ENCODE assay signal across 8 cellular contexts in the genomic region with DNA sequence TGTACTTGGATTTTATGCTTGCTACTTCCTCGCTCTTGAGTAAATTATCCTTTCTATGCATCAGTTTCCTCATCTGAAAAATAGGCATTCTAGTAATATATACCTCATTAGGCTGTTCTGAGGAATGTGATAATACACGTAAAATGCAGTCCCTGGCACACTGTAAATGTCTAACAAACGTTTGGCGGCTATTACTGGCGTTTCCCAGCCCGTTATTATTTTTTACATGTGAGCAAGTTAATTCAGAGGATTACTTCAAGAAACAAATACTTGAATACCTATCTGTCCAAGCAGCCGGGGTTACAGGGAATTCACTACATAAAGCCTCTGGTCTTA. TPM values are rescaled to one million over a fixed set of nuclear protein-coding genes. Genes with fewer than 3 reads are reported as not detected.
DNase-seq lines count a peak whose midpoint lies in the region; ATAC-seq and TF ChIP-seq lines count a peak whose summit lies in the region.

No MANE protein-coding gene starts in this region.

- DNase-seq in Calu3 = no peak
- no peak for DNase-seq in SJCRH30
- no peak for DNase-seq in esophagus muscularis mucosa (ENCODE audit: extremely low spot score)
- DNase-seq in hepatic stellate cell (ENCODE audit: low spot score) = no peak

- TSS peak; percentile 91 for BruUV-seq in Calu3 (replicated peaks; lab: Mats Ljungman, UMichigan)

- peak overlapping the region; percentile 61 for H3K9ac ChIP-seq in parathyroid adenoma

- H3K4me1 ChIP-seq in SJCRH30 (peaks cover 7% of the 10 kb centered on the region), esophagus muscularis mucosa (peaks cover 20 to 29% (median 26%) of the 10 kb centered on the region in 4 donors), parathyroid adenoma (peaks cover 6% of the 10 kb centered on the region)

- 4% methylated on average over 7 of the region's 7 CpGs for WGBS in esophagus muscularis mucosa

- no peaks in the 10 kb centered on the region for H3K9me3 Mint-ChIP-seq in Calu3 (ENCODE audit: low read depth, unreplicated experiment)

- H3K27me3 ChIP-seq in SJCRH30 (no peaks in the 10 kb centered on the region), esophagus muscularis mucosa (no peaks in the 10 kb centered on the region), parathyroid adenoma (ENCODE audit: control insufficient read depth, insufficient read depth, low read length) (no peaks in the 10 kb centered on the region)

- no peaks in the 10 kb centered on the region for H3K27me3 Mint-ChIP-seq in Calu3 (ENCODE audit: unreplicated experiment)

- TF ChIP-seq POLR2A in esophagus muscularis mucosa (IDR thresholded peaks at IDR 0.05; ENCODE audit: low read depth) = no peak

- peak overlapping the region; percentile 99 for H3K27ac ChIP-seq in SJCRH30
- peak overlapping the region; percentile 90 to 95 (median 92) for H3K27ac ChIP-seq in esophagus muscularis mucosa (replicated peaks in 1 of 4)
- H3K27ac ChIP-seq in parathyroid adenoma = peak overlapping the region; percentile 98

- H3K4me2 ChIP-seq in parathyroid adenoma (ENCODE audit: low read length) = peak overlapping the region; percentile 93

- ATAC-seq in GM19463 (IDR thresholded peaks at IDR 0.05; ENCODE audit: unreplicated experiment) = no peak
- ATAC-seq in HG02840 (IDR thresholded peaks at IDR 0.05; ENCODE audit: low FRiP score, unreplicated experiment) = no peak
- no peak for ATAC-seq in HG02610 (IDR thresholded peaks at IDR 0.05; ENCODE audit: unreplicated experiment)

- peaks cover 7% of the 10 kb centered on the region for H3K79me2 ChIP-seq in parathyroid adenoma

- H3K27ac Mint-ChIP-seq in Calu3 (ENCODE audit: unreplicated experiment) = peak overlapping the region; percentile 99

- TF ChIP-seq EP300 in esophagus muscularis mucosa (IDR thresholded peaks at IDR 0.05) = no peak

- H3K4me3 ChIP-seq in SJCRH30 (peak overlapping the region; percentile 95), esophagus muscularis mucosa (peak overlapping the region; percentile 79 to 93 (median 87)), parathyroid adenoma (ENCODE audit: low read depth, low read length) (peak overlapping the region; percentile 91)

- CTCF ChIA-PET in Calu3 (lab: Charles Lee) = interaction anchor here (1.5 kb wide), 1 partner anchor 43 kb away, joined by 3 read pairs; no protein-coding TSS in a partner anchor

- H3K4me1 Mint-ChIP-seq in Calu3 (ENCODE audit: low read depth, unreplicated experiment) = peaks cover 8% of the 10 kb centered on the region

- peak overlapping the region; percentile 100 for H2AFZ ChIP-seq in parathyroid adenoma

- H3K36me3 Mint-ChIP-seq in Calu3 (ENCODE audit: insufficient read depth, unreplicated experiment) = peaks cover 23% of the 10 kb centered on the region

- TF ChIP-seq CTCF in Calu3 (IDR thresholded peaks at IDR 0.05; ENCODE audit: unreplicated experiment) (no peak), esophagus muscularis mucosa (IDR thresholded peaks at IDR 0.05) (no peak), parathyroid adenoma (IDR thresholded peaks at IDR 0.05) (no peak)

- intact Hi-C loops in Calu3 (cut with micrococcal nuclease; ENCODE audit: unreplicated experiment) = no loop called here
- intact Hi-C loops in esophagus muscularis mucosa (cut with DNase I) = loop anchor here (10.0 kb wide), 1 partner anchor 858 kb away; a partner anchor contains a TSS

- peak overlapping the region; percentile 80 for H3K4me3 Mint-ChIP-seq in Calu3 (ENCODE audit: low read depth, unreplicated experiment)

- peaks cover 27% of the 10 kb centered on the region for H3K36me3 ChIP-seq in SJCRH30
- peaks cover 17 to 29% (median 22%) of the 10 kb centered on the region in 4 donors for H3K36me3 ChIP-seq in esophagus muscularis mucosa
- no peaks in the 10 kb centered on the region for H3K36me3 ChIP-seq in parathyroid adenoma (ENCODE audit: control insufficient read depth, insufficient read depth, low read length)

- H3K9me3 ChIP-seq in SJCRH30 (replicated peaks) (no peaks in the 10 kb centered on the region), esophagus muscularis mucosa (no peaks in the 10 kb centered on the region), parathyroid adenoma (ENCODE audit: control insufficient read depth, low read length) (no peaks in the 10 kb centered on the region)

RNA-seq across cellular contexts. Expression of a gene that starts 0.6 kb away (rescaled TPM):
- total RNA-seq in Calu3 (2022) (18.1 and 19.0 TPM in 2 replicates), esophagus muscularis mucosa (10 to 100 TPM; 16.4 to 19.5 (median 17.7) TPM)
- 19.6 and 21.6 TPM in 2 replicates for total RNA-seq in SJCRH30 (2014; rRNA removed; shearing (Covaris generic))

RNA-seq across cellular contexts. Expression of a gene that starts 7.2 kb away (rescaled TPM):
- total RNA-seq in Calu3 (2022) (24.3 and 24.5 TPM in 2 replicates), esophagus muscularis mucosa (10 to 100 TPM; 20.8 to 34.4 (median 27.9) TPM)
- 18.7 and 19.5 TPM in 2 replicates for total RNA-seq in SJCRH30 (2014; rRNA removed; shearing (Covaris generic))
